12 cellular contexts compared by ENCODE assay signal in genomic region chr5:112479418-112479817, GRCh38.
DNase-seq lines count a peak whose midpoint lies in the region; ATAC-seq and TF ChIP-seq lines count a peak whose summit lies in the region.
"Had no signal": no experiment of that assay in that cellular context is flagged by ENCODE, and none has a peak within 500 bp of the region (broad histone marks: within the 10 kb centered on the region; RNA-seq: fewer than 3 reads in every experiment).

No MANE protein-coding gene starts in this region.

- H3K79me1 ChIP-seq in mesenchymal stem cell (replicated peaks; ENCODE audit: low read length, poor library complexity, severe bottlenecking), result no peaks in the 10 kb centered on the region

- H3K4me1 ChIP-seq in mammary epithelial cell (ENCODE audit: insufficient read depth, low read length) (peaks cover 33% of the 10 kb centered on the region), mesenchymal stem cell (ENCODE audit: control insufficient read depth, insufficient read depth, low read depth, low read length) (peaks cover 4% of the 10 kb centered on the region)
- H3K4me1 ChIP-seq: lower lobe of right lung, upper lobe of right lung had no signal

- H3K4me3 ChIP-seq in mammary epithelial cell (replicated peaks in 1 of 3; ENCODE audit: insufficient read depth in 1 of 3, low read depth in 2 of 3, low read length in 3 of 3), result no peak overlapping the region
- no peak overlapping the region for H3K4me3 ChIP-seq in mesenchymal stem cell (ENCODE audit: insufficient read depth in 1 of 2, low read depth in 1 of 2, low read length in 2 of 2)
- H3K4me3 ChIP-seq: lower lobe of right lung, upper lobe of right lung had no signal

- H3K9me3 ChIP-seq in mammary epithelial cell (replicated peaks; ENCODE audit: insufficient read depth, low read length), result no peaks in the 10 kb centered on the region
- peaks cover 8% of the 10 kb centered on the region for H3K9me3 ChIP-seq in mesenchymal stem cell (ENCODE audit: control insufficient read depth, low read length)
- H3K9me3 ChIP-seq: lower lobe of right lung, upper lobe of right lung had no signal

- H3K18ac ChIP-seq in mesenchymal stem cell (ENCODE audit: low read depth in 1 of 2, low read length in 2 of 2), result peak overlapping the region in 1 of 2 experiments; percentile 26

- peak overlapping the region; percentile 95 for H2AK5ac ChIP-seq in mesenchymal stem cell (ENCODE audit: low read length, severe bottlenecking)

- in situ Hi-C loops in mammary epithelial cell (cut with MboI; ENCODE audit: low sequenced_read_pairs in 2 of 2), result no loop called here

- H2BK120ac ChIP-seq in mesenchymal stem cell (ENCODE audit: low read depth, low read length), result no peak overlapping the region

- H2AFZ ChIP-seq in mammary epithelial cell (ENCODE audit: low read depth, low read length), result no peak overlapping the region
- H2AFZ ChIP-seq in mesenchymal stem cell (ENCODE audit: low read depth, low read length), result peak overlapping the region; percentile 23

- CTCF ChIA-PET in mammary epithelial cell (lab: Charles Lee; ENCODE audit: low non-redundant PET), result no interaction called here

- H3K27ac ChIP-seq in mammary epithelial cell (ENCODE audit: insufficient read depth, low read depth, low read length), result no peak overlapping the region
- H3K27ac ChIP-seq in mesenchymal stem cell (ENCODE audit: low read length, poor library complexity, severe bottlenecking), result peak overlapping the region; percentile 59
- H3K27ac ChIP-seq: lower lobe of right lung, upper lobe of right lung had no signal

- no peak overlapping the region for H2BK5ac ChIP-seq in mesenchymal stem cell (ENCODE audit: low read depth, low read length, poor library complexity, severe bottlenecking)

- no peak overlapping the region for H4K91ac ChIP-seq in mesenchymal stem cell (ENCODE audit: low read length)

- H3K79me2 ChIP-seq in mammary epithelial cell (ENCODE audit: insufficient read depth, low read length), result no peaks in the 10 kb centered on the region

- H2BK12ac ChIP-seq in mesenchymal stem cell (ENCODE audit: low read length in 2 of 2), result no peak overlapping the region

- peak; percentile 60 for DNase-seq in DMS53 treated with DMSO at 0.1 percent for 48 hours (lab: John Stamatoyannopoulos, UW; ENCODE audit: unreplicated experiment)
- DNase-seq in HT1080 (ENCODE audit: low read depth), result peak; percentile 37
- peak; percentile 84 for DNase-seq in mammary epithelial cell
- peak; percentile 25 for DNase-seq in mesenchymal stem cell
- no peak for DNase-seq in NOMO-1 treated with dmso at 0.1 percent for 144 hours (lab: John Stamatoyannopoulos, UW; ENCODE audit: unreplicated experiment)
- no peak for DNase-seq in activated CD8-positive, alpha-beta memory T cell treated with anti-CD3 and anti-CD28 coated beads, Interleukin-2, amount 50 U/mL, for 48 hours
- no peak for DNase-seq in effector CD8-positive, alpha-beta T cell (lab: John Stamatoyannopoulos, UW)
- DNase-seq: activated CD8-positive, alpha-beta memory T cell treated with anti-CD3 and anti-CD28 coated beads for 24 hours; lower lobe of right lung; NCI-H510A treated with DMSO at 0.1 percent for 48 hours; upper lobe of right lung had no signal

- no TSS peak for BruUV-seq in mammary epithelial cell (replicated peaks; lab: Mats Ljungman, UMichigan)

- H3K36me3 ChIP-seq in mammary epithelial cell (ENCODE audit: insufficient read depth, low read length), result no peaks in the 10 kb centered on the region
- H3K36me3 ChIP-seq in mesenchymal stem cell (ENCODE audit: control insufficient read depth in 1 of 2, insufficient read depth in 2 of 2, low read depth in 1 of 2, low read length in 2 of 2), result no peaks in the 10 kb centered on the region
- H3K36me3 ChIP-seq: lower lobe of right lung, upper lobe of right lung had no signal

- ATAC-seq in GM18502 (IDR thresholded peaks at IDR 0.05; ENCODE audit: poor library complexity, unreplicated experiment), result no peak
- ATAC-seq: upper lobe of right lung had no signal

- WGBS in mammary epithelial cell (ENCODE audit: low coverage, missing lambda C conversion rate), result 33% methylated on average over 1 of the region's 1 CpG
- WGBS in mesenchymal stem cell, result 86% methylated on average over 1 of the region's 1 CpG

- intact Hi-C loops in mammary epithelial cell (cut with micrococcal nuclease), result no loop called here

- H3K9ac ChIP-seq in mammary epithelial cell (ENCODE audit: insufficient read depth, low read length) (no peak overlapping the region), mesenchymal stem cell (ENCODE audit: low read length) (peak overlapping the region; percentile 67)

- H3K27me3 ChIP-seq in mammary epithelial cell (ENCODE audit: insufficient read depth, low read length), result no peaks in the 10 kb centered on the region
- no peaks in the 10 kb centered on the region for H3K27me3 ChIP-seq in mesenchymal stem cell (ENCODE audit: control insufficient read depth in 1 of 2, insufficient read depth in 1 of 2, low read length in 2 of 2)
- H3K27me3 ChIP-seq: upper lobe of right lung had no signal

- TF ChIP-seq CTCF in mammary epithelial cell (conservative IDR thresholded peaks at IDR 0.05 in 1 of 2, IDR thresholded peaks at IDR 0.05 in 1 of 2; ENCODE audit: extremely low read depth in 1 of 2, insufficient read depth in 1 of 2, low read depth in 1 of 2, low read length in 2 of 2), result no peak

- no peaks in the 10 kb centered on the region for H4K20me1 ChIP-seq in mammary epithelial cell (ENCODE audit: insufficient read depth, low read length)

- dilution Hi-C loops in mammary epithelial cell (cut with HindIII; ENCODE audit: low sequenced_read_pairs), result no loop called here

- no peak overlapping the region for H3K4ac ChIP-seq in mesenchymal stem cell (ENCODE audit: low read depth in 1 of 2, low read length in 2 of 2)

- H3K4me2 ChIP-seq in mammary epithelial cell (ENCODE audit: insufficient read depth, low read depth, low read length) (peak overlapping the region; percentile 22), mesenchymal stem cell (ENCODE audit: low read length, poor library complexity, severe bottlenecking) (no peak overlapping the region)

- no peak overlapping the region for H3K23ac ChIP-seq in mesenchymal stem cell (ENCODE audit: low read length in 2 of 2)

- H3K14ac ChIP-seq in mesenchymal stem cell (ENCODE audit: low read length in 2 of 2), result peak overlapping the region in 1 of 2 experiments; percentile 51

- no peak overlapping the region for H4K8ac ChIP-seq in mesenchymal stem cell (ENCODE audit: low read length)

- no peak overlapping the region for H2BK15ac ChIP-seq in mesenchymal stem cell (ENCODE audit: low read depth, poor library complexity, severe bottlenecking)

Comparison
In these comparisons a context has a peak if more than half of its experiments do, and no peak if none do; other contexts are left out.
1. DNase-seq: peak in DMS53 treated with DMSO at 0.1 percent for 48 hours (single experiment), HT1080 (single experiment), mammary epithelial cell (single experiment) and mesenchymal stem cell (single experiment); none in NOMO-1 treated with dmso at 0.1 percent for 144 hours (single experiment), activated CD8-positive, alpha-beta memory T cell treated with anti-CD3 and anti-CD28 coated beads, Interleukin-2, amount 50 U/mL, for 48 hours (single experiment) and effector CD8-positive, alpha-beta T cell (single experiment).